In the genomic region with DNA sequence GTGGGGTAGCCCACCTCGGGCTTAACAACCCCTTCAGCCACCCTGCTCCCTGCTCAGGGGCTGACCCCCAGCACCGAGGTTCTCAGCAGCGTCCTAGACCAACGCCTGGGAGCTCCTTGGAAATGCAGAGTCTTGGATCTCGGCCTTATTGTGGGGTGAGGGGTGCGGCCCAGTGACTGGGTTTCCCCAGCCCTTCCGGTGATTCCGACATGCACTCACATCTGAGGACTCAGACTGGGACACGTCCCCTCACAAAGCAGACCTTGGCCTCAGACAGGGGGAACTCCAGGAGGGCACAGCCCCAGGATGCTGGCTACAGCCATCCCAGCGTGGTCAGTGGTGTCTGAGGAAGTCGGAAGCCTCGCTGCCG, we compare ENCODE assay signal across 1 cellular context.
TF ChIP-seq lines count a peak whose summit lies in the region.

No MANE protein-coding gene starts in this region.

TF ChIP-seq in IMR-90, 13 proteins besides CTCF, POLR2A, EP300 and RAD21:
- TF ChIP-seq, protein P1, sequence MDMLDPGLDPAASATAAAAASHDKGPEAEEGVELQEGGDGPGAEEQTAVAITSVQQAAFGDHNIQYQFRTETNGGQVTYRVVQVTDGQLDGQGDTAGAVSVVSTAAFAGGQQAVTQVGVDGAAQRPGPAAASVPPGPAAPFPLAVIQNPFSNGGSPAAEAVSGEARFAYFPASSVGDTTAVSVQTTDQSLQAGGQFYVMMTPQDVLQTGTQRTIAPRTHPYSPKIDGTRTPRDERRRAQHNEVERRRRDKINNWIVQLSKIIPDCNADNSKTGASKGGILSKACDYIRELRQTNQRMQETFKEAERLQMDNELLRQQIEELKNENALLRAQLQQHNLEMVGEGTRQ (IDR thresholded peaks at IDR 0.05; ENCODE audit: low read depth, low read length), result no peak
- TF ChIP-seq MXI1 (IDR thresholded peaks at IDR 0.05; ENCODE audit: borderline replicate concordance, low read depth, low read length) (no peak), BHLHE40 (IDR thresholded peaks at IDR 0.05; ENCODE audit: low read depth, low read length) (no peak), RCOR1 (IDR thresholded peaks at IDR 0.05; ENCODE audit: insufficient replicate concordance, low read length) (no peak), NFE2L2 (IDR thresholded peaks at IDR 0.05; ENCODE audit: low read depth, low read length) (no peak), SMC3 (IDR thresholded peaks at IDR 0.05; ENCODE audit: low read depth, low read length) (no peak), MAZ (IDR thresholded peaks at IDR 0.05; ENCODE audit: borderline replicate concordance, low read depth, low read length) (no peak), MAFK (IDR thresholded peaks at IDR 0.05; ENCODE audit: low read depth, low read length) (no peak), FOS (IDR thresholded peaks at IDR 0.05; ENCODE audit: low read depth, low read length) (no peak), CHD1 (IDR thresholded peaks at IDR 0.05; ENCODE audit: low read depth, low read length) (no peak), CEBPB (IDR thresholded peaks at IDR 0.05; ENCODE audit: low read depth, low read length) (no peak), RFX5 (IDR thresholded peaks at IDR 0.05; ENCODE audit: low read depth, low read length) (no peak)
- TF ChIP-seq, protein P2, sequence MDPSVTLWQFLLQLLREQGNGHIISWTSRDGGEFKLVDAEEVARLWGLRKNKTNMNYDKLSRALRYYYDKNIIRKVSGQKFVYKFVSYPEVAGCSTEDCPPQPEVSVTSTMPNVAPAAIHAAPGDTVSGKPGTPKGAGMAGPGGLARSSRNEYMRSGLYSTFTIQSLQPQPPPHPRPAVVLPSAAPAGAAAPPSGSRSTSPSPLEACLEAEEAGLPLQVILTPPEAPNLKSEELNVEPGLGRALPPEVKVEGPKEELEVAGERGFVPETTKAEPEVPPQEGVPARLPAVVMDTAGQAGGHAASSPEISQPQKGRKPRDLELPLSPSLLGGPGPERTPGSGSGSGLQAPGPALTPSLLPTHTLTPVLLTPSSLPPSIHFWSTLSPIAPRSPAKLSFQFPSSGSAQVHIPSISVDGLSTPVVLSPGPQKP (IDR thresholded peaks at IDR 0.05; ENCODE audit: borderline replicate concordance, low read depth, low read length), result no peak
